In genomic region chr3:30847589-30847988, GRCh38 we compare ENCODE assay signal across 28 cellular contexts. TPM values are rescaled to one million over a fixed set of nuclear protein-coding genes. Genes with fewer than 3 reads are reported as not detected.
"Had no signal": no experiment of that assay in that cellular context is flagged by ENCODE, and none has a peak within 500 bp of the region (broad histone marks: within the 10 kb centered on the region; RNA-seq: fewer than 3 reads in every experiment).

No MANE protein-coding gene starts in this region.

- H3K4me3 Mint-ChIP-seq: activated B cell treated with CpG ODN at 0.5 μM for 24 hours; activated CD4-positive, alpha-beta memory T cell treated with anti-CD3 and anti-CD28 coated beads, Interleukin-2, amount 10 ng/mL, durations not matched to agents 7 days and 5 days; activated T-cell treated with anti-CD3 and anti-CD28 coated beads, Interleukin-2, amount 50 U/mL, for 24 hours; naive B cell; neural progenitor cell; stimulated activated memory B cell treated with anti-CD40 and anti-IgM and Interleukin-4, amounts not matched to agents 10 μg/mL and 1 μg/mL and 100 μg/mL, for 72 hours had no signal

- H3K4me2 ChIP-seq: neural progenitor cell had no signal

- H3K27ac Mint-ChIP-seq: activated B cell treated with CpG ODN at 0.5 μM for 24 hours; activated CD4-positive, alpha-beta memory T cell treated with anti-CD3 and anti-CD28 coated beads, Interleukin-2, amount 10 ng/mL, durations not matched to agents 7 days and 5 days; activated T-cell treated with anti-CD3 and anti-CD28 coated beads, Interleukin-2, amount 50 U/mL, for 24 hours; activated T-helper 2 cell treated with anti-CD3 and anti-CD28 coated beads, Interferon-gamma antibody, Interleukin-2, Interleukin-4, amounts not matched to agents 10 μg/mL and 5 μg/mL and 100 μg/mL, durations not matched to agents 14 hours and 24 hours and 36 hours; naive B cell; neural progenitor cell; progenitor cell of endocrine pancreas; stimulated activated memory B cell treated with anti-CD40 and anti-IgM and Interleukin-4, amounts not matched to agents 10 μg/mL and 1 μg/mL and 100 μg/mL, for 72 hours had no signal

- H3K9me3 ChIP-seq: ascending aorta, breast epithelium, left lung, upper lobe of right lung had no signal

- H3K4me3 ChIP-seq: ascending aorta, breast epithelium, left lung, neural progenitor cell, SK-N-MC, upper lobe of right lung had no signal

- H3K4me1 ChIP-seq: ascending aorta, breast epithelium, left lung, neural progenitor cell, upper lobe of right lung had no signal

- H3K9me3 Mint-ChIP-seq: activated B cell treated with CpG ODN at 0.5 μM for 24 hours; activated CD4-positive, alpha-beta memory T cell treated with anti-CD3 and anti-CD28 coated beads, Interleukin-2, amount 10 ng/mL, durations not matched to agents 7 days and 5 days; activated T-cell treated with anti-CD3 and anti-CD28 coated beads, Interleukin-2, amount 50 U/mL, for 24 hours; activated T-helper 2 cell treated with anti-CD3 and anti-CD28 coated beads, Interferon-gamma antibody, Interleukin-2, Interleukin-4, amounts not matched to agents 10 μg/mL and 5 μg/mL and 100 μg/mL, durations not matched to agents 14 hours and 24 hours and 36 hours; naive B cell; neural progenitor cell; stimulated activated memory B cell treated with anti-CD40 and anti-IgM and Interleukin-4, amounts not matched to agents 10 μg/mL and 1 μg/mL and 100 μg/mL, for 72 hours had no signal

- DNase-seq: activated B cell treated with CpG ODN at 0.5 μM for 24 hours; activated CD4-positive, alpha-beta memory T cell treated with anti-CD3 and anti-CD28 coated beads, Interleukin-2, amount 10 ng/mL, durations not matched to agents 7 days and 5 days; activated CD4-positive, alpha-beta T cell treated with anti-CD3 and anti-CD28 coated beads for 48 hours; activated naive CD4-positive, alpha-beta T cell treated with Interleukin-2 at 50 U/mL for 16 hours; activated T-cell treated with anti-CD3 and anti-CD28 coated beads, Interleukin-2, amount 50 U/mL, for 24 hours; cerebellar nuclear complex; cortex of kidney; effector CD4-positive, alpha-beta T cell; foreskin melanocyte; head of caudate nucleus; left lung; mammary epithelial cell; midbrain; naive B cell; right cardiac atrium; stimulated activated CD4-positive, alpha-beta T cell treated with anti-CD3 and anti-CD28 coated beads, Interleukin-4, amount 100 ng/mL, for 4 hours; upper lobe of right lung had no signal

- H3K27me3 ChIP-seq: ascending aorta, breast epithelium, left lung, neural progenitor cell, upper lobe of right lung had no signal

- H3K36me3 ChIP-seq: ascending aorta, breast epithelium, left lung, neural progenitor cell, upper lobe of right lung had no signal

- H3K36me3 Mint-ChIP-seq: naive B cell; neural progenitor cell; stimulated activated memory B cell treated with anti-CD40 and anti-IgM and Interleukin-4, amounts not matched to agents 10 μg/mL and 1 μg/mL and 100 μg/mL, for 72 hours had no signal

- H3K27me3 Mint-ChIP-seq: activated B cell treated with CpG ODN at 0.5 μM for 24 hours; activated CD4-positive, alpha-beta memory T cell treated with anti-CD3 and anti-CD28 coated beads, Interleukin-2, amount 10 ng/mL, durations not matched to agents 7 days and 5 days; activated T-cell treated with anti-CD3 and anti-CD28 coated beads, Interleukin-2, amount 50 U/mL, for 24 hours; naive B cell; progenitor cell of endocrine pancreas had no signal

- H3K27ac ChIP-seq: ascending aorta, breast epithelium, left lung, neural progenitor cell, SK-N-MC, upper lobe of right lung had no signal

- ATAC-seq: esophagus mucosa; left lung; right cardiac atrium; stimulated activated memory B cell treated with anti-CD40 and anti-IgM and Interleukin-4, amounts not matched to agents 10 μg/mL and 1 μg/mL and 100 μg/mL, for 72 hours; upper lobe of right lung had no signal

- H3K9ac ChIP-seq: neural progenitor cell had no signal

- H2AFZ ChIP-seq: neural progenitor cell had no signal

- H3K4me1 Mint-ChIP-seq: activated B cell treated with CpG ODN at 0.5 μM for 24 hours; naive B cell; stimulated activated memory B cell treated with anti-CD40 and anti-IgM and Interleukin-4, amounts not matched to agents 10 μg/mL and 1 μg/mL and 100 μg/mL, for 72 hours had no signal

RNA-seq across cellular contexts. Expression of gene GADL1, which starts 46.9 kb away (rescaled TPM):
- total RNA-seq: activated B cell treated with CpG ODN at 0.5 μM for 24 hours; activated CD4-positive, alpha-beta memory T cell treated with anti-CD3 and anti-CD28 coated beads, Interleukin-2, amount 10 ng/mL, durations not matched to agents 7 days and 5 days; activated T-helper 2 cell treated with anti-CD3 and anti-CD28 coated beads, Interferon-gamma antibody, Interleukin-2, Interleukin-4, amounts not matched to agents 10 μg/mL and 5 μg/mL and 100 μg/mL, durations not matched to agents 14 hours and 24 hours and 36 hours; ascending aorta; breast epithelium; esophagus mucosa; kidney epithelial cell; mammary epithelial cell; osteoblast; right cardiac atrium; T-helper 2 cell treated with Interferon-gamma antibody and Interleukin-4, amounts not matched to agents 100 ng/mL and 5 ng/mL, for 36 hours; upper lobe of right lung had no signal
